In genomic region chr6:36609582-36609981, GRCh38 we compare ENCODE assay signal across 10 cellular contexts. TPM values are rescaled to one million over a fixed set of nuclear protein-coding genes. Genes with fewer than 3 reads are reported as not detected.
DNase-seq lines count a peak whose midpoint lies in the region; ATAC-seq and TF ChIP-seq lines count a peak whose summit lies in the region.
"Had no signal": no experiment of that assay in that cellular context is flagged by ENCODE, and none has a peak within 500 bp of the region (broad histone marks: within the 10 kb centered on the region; RNA-seq: fewer than 3 reads in every experiment).

No MANE protein-coding gene starts in this region.

- H3K4ac ChIP-seq in mesenchymal stem cell (ENCODE audit: low read depth in 1 of 2, low read length in 2 of 2): no peak overlapping the region

- no peak overlapping the region for H2BK15ac ChIP-seq in mesenchymal stem cell (ENCODE audit: low read depth, poor library complexity, severe bottlenecking)

- peaks cover 100% of the 10 kb centered on the region for H3K36me3 Mint-ChIP-seq in activated T-helper 17 cell treated with anti-CD3 and anti-CD28 coated beads, Interleukin-2, amount 50 U/mL, for 72 hours (ENCODE audit: low read depth)

- H2BK120ac ChIP-seq in mesenchymal stem cell (ENCODE audit: low read depth, low read length): no peak overlapping the region

- H3K18ac ChIP-seq in mesenchymal stem cell (ENCODE audit: low read depth in 1 of 2, low read length in 2 of 2): no peak overlapping the region

- no peaks in the 10 kb centered on the region for H3K9me3 Mint-ChIP-seq in activated T-helper 17 cell treated with anti-CD3 and anti-CD28 coated beads, Interleukin-2, amount 50 U/mL, for 72 hours

- peaks cover 3% of the 10 kb centered on the region for H3K79me1 ChIP-seq in mesenchymal stem cell (replicated peaks; ENCODE audit: low read length, poor library complexity, severe bottlenecking)

- H4K8ac ChIP-seq in mesenchymal stem cell (ENCODE audit: low read length): no peak overlapping the region

- no peak overlapping the region for H2BK12ac ChIP-seq in mesenchymal stem cell (ENCODE audit: low read length in 2 of 2)

- no peak overlapping the region for H3K14ac ChIP-seq in mesenchymal stem cell (ENCODE audit: low read length in 2 of 2)

- H3K23ac ChIP-seq in mesenchymal stem cell (ENCODE audit: low read length in 2 of 2): no peak overlapping the region

- H3K4me3 Mint-ChIP-seq in activated T-helper 17 cell treated with anti-CD3 and anti-CD28 coated beads, Interleukin-2, amount 50 U/mL, for 72 hours: no peak overlapping the region

- no peak for ATAC-seq in heart right ventricle
- ATAC-seq in Right ventricle myocardium inferior: no peak
- ATAC-seq in activated T-helper 17 cell treated with anti-CD3 and anti-CD28 coated beads, Interleukin-2, amount 50 U/mL, for 72 hours (replicated peaks): no peak
- ATAC-seq in HG02938 (IDR thresholded peaks at IDR 0.05; ENCODE audit: unreplicated experiment): no peak
- no peak for ATAC-seq in HG03159 (IDR thresholded peaks at IDR 0.05; ENCODE audit: unreplicated experiment)
- ATAC-seq in GM21423 (IDR thresholded peaks at IDR 0.05; ENCODE audit: unreplicated experiment): no peak

- no peak for TF ChIP-seq CTCF in heart right ventricle (IDR thresholded peaks at IDR 0.05)

- no peak overlapping the region for H2BK5ac ChIP-seq in mesenchymal stem cell (ENCODE audit: low read depth, low read length, poor library complexity, severe bottlenecking)

- H3K27ac ChIP-seq in heart right ventricle: peak overlapping the region in 7 of 10 donors; percentile 16 to 66 (median 40)
- peak overlapping the region; percentile 23 for H3K27ac ChIP-seq in mesenchymal stem cell (ENCODE audit: low read length, poor library complexity, severe bottlenecking)
- H3K27ac ChIP-seq: BLaER1 had no signal

- H3K27ac Mint-ChIP-seq in activated T-helper 17 cell treated with anti-CD3 and anti-CD28 coated beads, Interleukin-2, amount 50 U/mL, for 72 hours: peak overlapping the region; percentile 42

- H4K91ac ChIP-seq in mesenchymal stem cell (ENCODE audit: low read length): no peak overlapping the region

- no peaks in the 10 kb centered on the region for H3K27me3 ChIP-seq in heart right ventricle
- no peaks in the 10 kb centered on the region for H3K27me3 ChIP-seq in mesenchymal stem cell (ENCODE audit: control insufficient read depth in 1 of 2, insufficient read depth in 1 of 2, low read length in 2 of 2)
- H3K27me3 ChIP-seq: BLaER1 had no signal

- no peak overlapping the region for H2AK5ac ChIP-seq in mesenchymal stem cell (ENCODE audit: low read length, severe bottlenecking)

- H3K4me3 ChIP-seq in heart right ventricle (no peak overlapping the region), mesenchymal stem cell (ENCODE audit: insufficient read depth in 1 of 2, low read depth in 1 of 2, low read length in 2 of 2) (no peak overlapping the region)
- H3K4me3 ChIP-seq: BLaER1 had no signal

- DNase-seq in heart right ventricle (no peak), Right ventricle myocardium inferior (ENCODE audit: missing footprints) (no peak), mesenchymal stem cell (no peak), GM19240 (ENCODE audit: insufficient read length, low spot score) (no peak)
- DNase-seq: activated CD4-positive, alpha-beta T cell treated with anti-CD3 and anti-CD28 coated beads for 1 hour had no signal

- H3K36me3 ChIP-seq in heart right ventricle (peaks cover 0 to 98% (median 57%) of the 10 kb centered on the region in 9 donors), mesenchymal stem cell (ENCODE audit: control insufficient read depth in 1 of 2, insufficient read depth in 2 of 2, low read depth in 1 of 2, low read length in 2 of 2) (peaks cover 53 to 82% of the 10 kb centered on the region in 2 experiments)

- H3K4me2 ChIP-seq in mesenchymal stem cell (ENCODE audit: low read length, poor library complexity, severe bottlenecking): no peak overlapping the region
- H3K4me2 ChIP-seq: BLaER1 had no signal

- H3K9me3 ChIP-seq in heart right ventricle (no peaks in the 10 kb centered on the region), mesenchymal stem cell (ENCODE audit: control insufficient read depth, low read length) (no peaks in the 10 kb centered on the region)

- no peak overlapping the region for H2AFZ ChIP-seq in mesenchymal stem cell (ENCODE audit: low read depth, low read length)

- H3K9ac ChIP-seq in mesenchymal stem cell (ENCODE audit: low read length): no peak overlapping the region
- H3K9ac ChIP-seq: BLaER1 had no signal

- H3K4me1 Mint-ChIP-seq in activated T-helper 17 cell treated with anti-CD3 and anti-CD28 coated beads, Interleukin-2, amount 50 U/mL, for 72 hours: peaks cover 25% of the 10 kb centered on the region

- H3K4me1 ChIP-seq in heart right ventricle (peaks cover 3 to 58% (median 54%) of the 10 kb centered on the region in 9 donors), mesenchymal stem cell (ENCODE audit: control insufficient read depth, insufficient read depth, low read depth, low read length) (peaks cover 4% of the 10 kb centered on the region)

- WGBS in heart right ventricle, 2 donors: 82 to 87% methylated on average over 3 of the region's 3 CpGs
- 100% methylated on average over 3 of the region's 3 CpGs for WGBS in mesenchymal stem cell

- intact Hi-C loops in heart right ventricle (cut with DNase I): no loop called here
- intact Hi-C loops in Right ventricle myocardium inferior (cut with DNase I): no loop called here

- no peaks in the 10 kb centered on the region for H3K27me3 Mint-ChIP-seq in activated T-helper 17 cell treated with anti-CD3 and anti-CD28 coated beads, Interleukin-2, amount 50 U/mL, for 72 hours

RNA-seq across cellular contexts. Expression of gene SRSF3, which starts 15.4 kb away (rescaled TPM):
- total RNA-seq in heart right ventricle (100 to 1,000 TPM; 105 to 196 (median 131) TPM), Right ventricle myocardium inferior (119 TPM)
- polyA plus RNA-seq in heart right ventricle: 100 to 1,000 TPM; 122 to 175 TPM
- 100 to 1,000 TPM; 277 to 473 TPM for total RNA-seq in activated T-helper 17 cell treated with anti-CD3 and anti-CD28 coated beads, Interleukin-2, amount 50 U/mL, for 72 hours
- polyA plus RNA-seq in mesenchymal stem cell (2013, experiment 1 of 2): 146 TPM
- 152 TPM for polyA plus RNA-seq in mesenchymal stem cell (2013, experiment 2 of 2)
